ENCODE assay signal across 14 cellular contexts in the genomic region with DNA sequence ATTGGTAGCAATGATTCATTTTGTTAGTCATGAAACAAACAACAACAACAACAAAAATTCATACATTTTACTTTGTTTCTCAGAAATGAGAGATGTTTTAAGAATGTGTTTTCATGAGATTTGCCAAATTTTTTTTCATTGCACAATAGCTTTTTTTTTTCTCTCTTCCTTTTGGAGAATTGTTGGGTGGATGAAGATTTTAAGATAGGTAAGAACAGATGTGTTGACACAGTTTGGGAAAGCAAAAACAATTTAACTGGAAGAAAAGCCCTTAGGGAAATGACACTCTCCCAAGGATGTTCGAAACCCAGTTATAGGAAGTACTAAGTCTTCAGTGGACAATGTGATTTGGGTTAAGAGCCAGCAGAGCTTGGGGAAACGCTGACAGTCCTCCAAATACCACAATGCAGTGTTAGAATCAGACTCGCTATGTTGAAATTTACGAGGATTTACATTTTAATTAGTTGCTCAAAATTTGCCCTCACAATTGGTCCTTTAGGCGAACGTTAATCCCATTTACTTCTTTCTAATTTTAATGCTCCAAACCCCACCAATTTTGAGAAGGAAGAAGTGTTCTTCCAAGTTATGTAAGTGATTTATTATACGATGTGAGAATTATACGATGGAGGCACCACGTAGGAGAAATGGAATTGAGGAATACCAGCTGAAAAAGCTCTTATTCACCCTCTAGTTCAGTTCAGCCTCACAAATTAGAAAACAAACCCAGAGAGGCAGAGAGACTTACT.
DNase-seq lines count a peak whose midpoint lies in the region; ATAC-seq and TF ChIP-seq lines count a peak whose summit lies in the region.
"Had no signal": no experiment of that assay in that cellular context is flagged by ENCODE, and none has a peak within 500 bp of the region (broad histone marks: within the 10 kb centered on the region; RNA-seq: fewer than 3 reads in every experiment).

No MANE protein-coding gene starts in this region.

- no peaks in the 10 kb centered on the region for H3K9me2 ChIP-seq in PC-3 (replicated peaks; ENCODE audit: low read length)

- H3K9ac ChIP-seq in PC-3 (ENCODE audit: low read length) = no peak overlapping the region

- H3K79me2 ChIP-seq in PC-3 (ENCODE audit: low read length) = no peaks in the 10 kb centered on the region

- H3K27me3 ChIP-seq in heart left ventricle (no peaks in the 10 kb centered on the region), right atrium auricular region (no peaks in the 10 kb centered on the region), PC-3 (ENCODE audit: low read length) (no peaks in the 10 kb centered on the region)

- H3K4me1 ChIP-seq in heart left ventricle (peaks cover 0 to 29% (median 0%) of the 10 kb centered on the region in 12 donors), right atrium auricular region (no peaks in the 10 kb centered on the region), PC-3 (ENCODE audit: insufficient read depth, low read length) (no peaks in the 10 kb centered on the region)
- H3K4me1 ChIP-seq: psoas muscle had no signal

- DNase-seq in heart left ventricle = no peak
- no peak for DNase-seq in right atrium auricular region (ENCODE audit: low spot score)
- peak; percentile 6 for DNase-seq in PC-3
- peak; percentile 77 for DNase-seq in fibroblast of pulmonary artery (ENCODE audit: low read depth)
- DNase-seq in iPS-NIHi7 (ENCODE audit: extremely low spot score) = no peak
- DNase-seq in NAMALWA (ENCODE audit: low spot score) = no peak
- DNase-seq in amygdala (lab: John Stamatoyannopoulos, UW) = no peak
- DNase-seq: Calu3, left ventricle myocardium superior, NCI-H1092, NCI-H2227 treated with DMSO at 0.1 percent for 48 hours, OCI-M1, psoas muscle had no signal

- BruUV-seq in PC-3 (replicated peaks; lab: Mats Ljungman, UMichigan) = no TSS peak

- no peaks in the 10 kb centered on the region for H3K9me3 ChIP-seq in heart left ventricle
- H3K9me3 ChIP-seq in right atrium auricular region = no peaks in the 10 kb centered on the region
- no peaks in the 10 kb centered on the region for H3K9me3 ChIP-seq in PC-3 (ENCODE audit: low read length)
- H3K9me3 ChIP-seq: psoas muscle had no signal

- POLR2A ChIA-PET in PC-3 (lab: Charles Lee; ENCODE audit: unreplicated experiment) = interaction anchor here (0.6 kb wide), 1 partner anchor 592 kb away, joined by 3 read pairs; no protein-coding TSS in a partner anchor

- H3K4me3 ChIP-seq in heart left ventricle (no peak overlapping the region), right atrium auricular region (no peak overlapping the region), PC-3 (ENCODE audit: low read length) (no peak overlapping the region), fibroblast of pulmonary artery (replicated peaks; ENCODE audit: low read depth, low read length) (no peak overlapping the region)
- H3K4me3 ChIP-seq: psoas muscle had no signal

- H3K36me3 ChIP-seq in heart left ventricle = no peaks in the 10 kb centered on the region
- no peaks in the 10 kb centered on the region for H3K36me3 ChIP-seq in right atrium auricular region
- H3K36me3 ChIP-seq in PC-3 (ENCODE audit: low read depth, low read length) = no peaks in the 10 kb centered on the region

- intact Hi-C loops in heart left ventricle (cut with DNase I) = loop anchor here in 3 of 10 donors (10.0 kb wide), 2 partner anchors 56 to 64 kb away; no protein-coding TSS in a partner anchor
- intact Hi-C loops in PC-3 (cut with micrococcal nuclease) = no loop called here

- CTCF ChIA-PET in PC-3 (lab: Charles Lee) = no interaction called here

- H4K20me1 ChIP-seq in PC-3 (ENCODE audit: low read length) = no peaks in the 10 kb centered on the region

- peak in 3 of 4 donors; percentile 29 to 41 (median 41) for ATAC-seq in heart left ventricle
- ATAC-seq in PC-3 = no peak
- no peak for ATAC-seq in HG03342 (IDR thresholded peaks at IDR 0.05; ENCODE audit: unreplicated experiment)
- ATAC-seq: left ventricle myocardium superior, psoas muscle had no signal

- no peak overlapping the region for H2AFZ ChIP-seq in PC-3 (ENCODE audit: low read length)

- TF ChIP-seq CTCF in heart left ventricle (IDR thresholded peaks at IDR 0.05) = no peak
- TF ChIP-seq CTCF in right atrium auricular region (IDR thresholded peaks at IDR 0.05) = no peak
- TF ChIP-seq CTCF in PC-3 (conservative IDR thresholded peaks at IDR 0.05; ENCODE audit: low read depth, low read length) = no peak
- no peak for TF ChIP-seq CTCF in fibroblast of pulmonary artery (IDR thresholded peaks at IDR 0.05; ENCODE audit: low read length, missing control alignments)

- 60 to 66% (median 65%) methylated on average over 9 of the region's 9 CpGs for WGBS in heart left ventricle, 4 donors

- no peak overlapping the region for H3K4me2 ChIP-seq in PC-3 (ENCODE audit: low read length)

- no peaks in the 10 kb centered on the region for H3F3A ChIP-seq in PC-3 (ENCODE audit: low read length, unreplicated experiment)

- H3K27ac ChIP-seq in heart left ventricle = peak overlapping the region in 1 of 12 donors; percentile 23
- no peak overlapping the region for H3K27ac ChIP-seq in right atrium auricular region
- H3K27ac ChIP-seq in PC-3 (ENCODE audit: low read length) = no peak overlapping the region
- H3K27ac ChIP-seq: psoas muscle had no signal

- TF ChIP-seq POLR2A in heart left ventricle (IDR thresholded peaks at IDR 0.05) = no peak

Comparison
In these comparisons a context has a peak if more than half of its experiments do, and no peak if none do; other contexts are left out.
1. ATAC-seq: peak in heart left ventricle (3 of 4); none in PC-3 (single experiment) and HG03342 (single experiment).
2. DNase-seq: peak in PC-3 (single experiment) and fibroblast of pulmonary artery (single experiment); none in heart left ventricle (0 of 5), right atrium auricular region (single experiment), iPS-NIHi7 (single experiment), NAMALWA (single experiment) and amygdala (0 of 56).